28 cellular contexts compared by ENCODE assay signal in genomic region chr18:61653823-61654551, GRCh38.
"Had no signal": no experiment of that assay in that cellular context is flagged by ENCODE, and none has a peak within 500 bp of the region (broad histone marks: within the 10 kb centered on the region; RNA-seq: fewer than 3 reads in every experiment).

No MANE protein-coding gene starts in this region.

- H3K9me3 ChIP-seq: adrenal gland, ascending aorta, heart right ventricle, left lung, neutrophil, ovary, psoas muscle, vagina had no signal

- DNase-seq: activated CD4-positive, alpha-beta T cell treated with anti-CD3 and anti-CD28 coated beads for 1 hour; activated CD8-positive, alpha-beta memory T cell treated with anti-CD3 and anti-CD28 coated beads for 24 hours; activated CD8-positive, alpha-beta memory T cell treated with anti-CD3 and anti-CD28 coated beads, Interleukin-2, amount 50 U/mL, for 4 hours; activated naive CD4-positive, alpha-beta T cell; activated T-cell treated with anti-CD3 and anti-CD28 coated beads, Interleukin-2, amount 50 U/mL, for 24 hours; adrenal gland; dorsolateral prefrontal cortex; heart right ventricle; kidney; left lung; naive thymus-derived CD8-positive, alpha-beta T cell; ovary; psoas muscle; right cardiac atrium; stimulated activated CD4-positive, alpha-beta T cell treated with anti-CD3 and anti-CD28 coated beads, Interleukin-2, amount 100 ng/mL, for 24 hours; stimulated activated naive CD8-positive, alpha-beta T cell treated with anti-CD3 and anti-CD28 coated beads, Interleukin-15, amount 100 ng/mL, for 72 hours; T-helper 9 cell; trophoblast cell had no signal

- H3K27ac ChIP-seq: adrenal gland, ascending aorta, dorsolateral prefrontal cortex, heart right ventricle, left lung, neutrophil, ovary, psoas muscle, vagina had no signal

- H3K27ac Mint-ChIP-seq: activated naive CD8-positive, alpha-beta T cell; activated T-cell treated with anti-CD3 and anti-CD28 coated beads, Interleukin-2, amount 50 U/mL, for 24 hours; activated T-helper 2 cell treated with anti-CD3 and anti-CD28 coated beads, Interferon-gamma antibody, Interleukin-2, Interleukin-4, amounts not matched to agents 10 μg/mL and 5 μg/mL and 100 μg/mL, durations not matched to agents 14 hours and 24 hours and 36 hours; mesothelial cell of epicardium; naive thymus-derived CD8-positive, alpha-beta T cell; stimulated activated effector memory CD8-positive, alpha-beta T cell treated with anti-CD3 and anti-CD28 coated beads, Interleukin-12 subunit alpha, Interleukin-12 subunit beta, amount 100 ng/mL, for 72 hours; stimulated activated naive CD8-positive, alpha-beta T cell treated with anti-CD3 and anti-CD28 coated beads, Interleukin-15, amount 100 ng/mL, for 72 hours had no signal

- H3K36me3 ChIP-seq: adrenal gland, ascending aorta, heart right ventricle, left lung, neutrophil, ovary, vagina had no signal

- H3K27me3 ChIP-seq: adrenal gland, ascending aorta, left lung, neutrophil, ovary, vagina had no signal

- H3K4me1 Mint-ChIP-seq: central memory CD8-positive, alpha-beta T cell; naive thymus-derived CD8-positive, alpha-beta T cell; stimulated activated effector memory CD8-positive, alpha-beta T cell treated with anti-CD3 and anti-CD28 coated beads, Interleukin-12 subunit alpha, Interleukin-12 subunit beta, amount 100 ng/mL, for 72 hours; stimulated activated naive CD8-positive, alpha-beta T cell treated with anti-CD3 and anti-CD28 coated beads, Interleukin-15, amount 100 ng/mL, for 72 hours had no signal

- H3K27me3 Mint-ChIP-seq: central memory CD8-positive, alpha-beta T cell had no signal

- H3K36me3 Mint-ChIP-seq: activated naive CD8-positive, alpha-beta T cell; mesothelial cell of epicardium; naive thymus-derived CD8-positive, alpha-beta T cell; stimulated activated effector memory CD8-positive, alpha-beta T cell treated with anti-CD3 and anti-CD28 coated beads, Interleukin-12 subunit alpha, Interleukin-12 subunit beta, amount 100 ng/mL, for 72 hours had no signal

- H3K9me3 Mint-ChIP-seq: activated T-helper 2 cell treated with anti-CD3 and anti-CD28 coated beads, Interferon-gamma antibody, Interleukin-2, Interleukin-4, amounts not matched to agents 10 μg/mL and 5 μg/mL and 100 μg/mL, durations not matched to agents 14 hours and 24 hours and 36 hours; central memory CD8-positive, alpha-beta T cell; stimulated activated effector memory CD8-positive, alpha-beta T cell treated with anti-CD3 and anti-CD28 coated beads, Interleukin-12 subunit alpha, Interleukin-12 subunit beta, amount 100 ng/mL, for 72 hours had no signal

- H3K4me1 ChIP-seq: adrenal gland, ascending aorta, left lung, psoas muscle, vagina had no signal

- H3K4me3 ChIP-seq: adrenal gland, ascending aorta, dorsolateral prefrontal cortex, heart right ventricle, left lung, ovary, psoas muscle, skin epidermis, vagina had no signal

- ATAC-seq: heart right ventricle; naive thymus-derived CD8-positive, alpha-beta T cell; psoas muscle; right cardiac atrium; stimulated activated effector memory CD8-positive, alpha-beta T cell treated with anti-CD3 and anti-CD28 coated beads, Interleukin-12 subunit alpha, Interleukin-12 subunit beta, amount 100 ng/mL, for 72 hours; stimulated activated naive CD8-positive, alpha-beta T cell treated with anti-CD3 and anti-CD28 coated beads, Interleukin-15, amount 100 ng/mL, for 72 hours had no signal

- H3K4me3 Mint-ChIP-seq: activated naive CD8-positive, alpha-beta T cell; activated T-cell treated with anti-CD3 and anti-CD28 coated beads, Interleukin-2, amount 50 U/mL, for 24 hours; central memory CD8-positive, alpha-beta T cell; mesothelial cell of epicardium; naive thymus-derived CD8-positive, alpha-beta T cell; stimulated activated effector memory CD8-positive, alpha-beta T cell treated with anti-CD3 and anti-CD28 coated beads, Interleukin-12 subunit alpha, Interleukin-12 subunit beta, amount 100 ng/mL, for 72 hours; stimulated activated naive CD8-positive, alpha-beta T cell treated with anti-CD3 and anti-CD28 coated beads, Interleukin-15, amount 100 ng/mL, for 72 hours had no signal

- FAIRE-seq: colon, kidney had no signal
